In the genomic region with DNA sequence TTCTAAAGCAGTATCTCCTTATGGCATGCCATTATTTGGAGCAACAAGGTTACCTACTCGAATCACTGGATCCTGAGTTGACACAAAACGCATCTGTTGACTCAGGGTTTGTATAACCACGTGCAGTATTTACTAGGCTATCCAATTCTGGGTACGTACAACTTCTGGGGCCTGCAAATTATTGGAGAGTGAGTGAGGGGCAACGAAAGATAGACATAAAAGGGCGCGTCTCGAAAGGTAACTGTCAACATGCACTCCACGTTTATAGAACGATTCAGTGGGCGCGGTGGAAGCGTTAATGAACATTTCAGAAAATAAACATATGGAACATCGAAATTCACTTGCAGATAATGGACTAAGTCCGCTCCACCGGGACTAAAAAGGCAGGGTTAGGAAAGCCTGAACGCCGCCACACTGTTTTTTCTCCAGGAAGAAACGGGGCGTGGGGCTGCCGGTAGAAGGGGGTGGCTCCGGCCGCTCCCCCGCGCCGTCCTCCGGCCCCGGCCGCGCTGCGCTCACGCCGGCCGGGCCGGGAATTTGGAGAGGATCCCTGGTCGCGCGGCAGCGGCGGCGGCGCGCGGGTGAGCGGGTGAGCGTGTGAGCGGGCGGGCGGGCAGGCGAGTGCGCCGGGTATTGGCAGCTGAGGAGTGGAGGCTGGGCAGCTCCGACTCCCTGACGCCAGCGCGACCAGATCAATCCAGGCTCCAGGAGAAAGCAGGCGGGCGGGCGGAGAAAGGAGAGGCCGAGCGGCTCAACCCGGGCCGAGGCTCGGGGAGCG, we compare ENCODE assay signal across 8 cellular contexts. TPM values are rescaled to one million over a fixed set of nuclear protein-coding genes. Genes with fewer than 3 reads are reported as not detected.
A peak's percentile ranks its signal among the peaks of the same experiment; 100 is the strongest.
DNase-seq lines count a peak whose midpoint lies in the region; ATAC-seq and TF ChIP-seq lines count a peak whose summit lies in the region.

Gene SMAD1, plus strand, starts transcription at position 690 of the 778 bp plus-strand sequence. CDS start 32,761 bp downstream, outside the sequence.

- POLR2A ChIA-PET in naive thymus-derived CD8-positive, alpha-beta T cell (lab: Charles Lee): no interaction called here

- H3K27me3 Mint-ChIP-seq in activated T-helper 2 cell treated with anti-CD3 and anti-CD28 coated beads, Interferon-gamma antibody, Interleukin-2, Interleukin-4, amounts not matched to agents 10 μg/mL and 5 μg/mL and 100 μg/mL, durations not matched to agents 14 hours and 24 hours and 36 hours (ENCODE audit: low read depth): peaks cover 30% of the 10 kb centered on the region
- H3K27me3 Mint-ChIP-seq in naive thymus-derived CD8-positive, alpha-beta T cell: peaks cover 23 to 36% (median 29%) of the 10 kb centered on the region in 5 donors

- H3K4me3 ChIP-seq in fibroblast of villous mesenchyme (ENCODE audit: low read depth, low read length): peak within 1 kb of the TSS; percentile 74

- TF ChIP-seq CTCF in fibroblast of villous mesenchyme (IDR thresholded peaks at IDR 0.05; ENCODE audit: insufficient read depth, low read depth, low read length): no peak

- intact Hi-C loops in activated T-helper 2 cell treated with anti-CD3 and anti-CD28 coated beads, Interferon-gamma antibody, Interleukin-2, Interleukin-4, amounts not matched to agents 10 μg/mL and 5 μg/mL and 100 μg/mL, durations not matched to agents 14 hours and 24 hours and 36 hours (cut with micrococcal nuclease): loop anchor here (5.0 to 10.0 kb wide), 5 partner anchors 233 to 973 kb away; partner anchors contain the start of gene ZNF827

- no peaks in the 10 kb centered on the region for H3K9me3 Mint-ChIP-seq in activated T-helper 2 cell treated with anti-CD3 and anti-CD28 coated beads, Interferon-gamma antibody, Interleukin-2, Interleukin-4, amounts not matched to agents 10 μg/mL and 5 μg/mL and 100 μg/mL, durations not matched to agents 14 hours and 24 hours and 36 hours
- H3K9me3 Mint-ChIP-seq in naive thymus-derived CD8-positive, alpha-beta T cell: peaks cover 0 to 5% (median 0%) of the 10 kb centered on the region in 9 donors

- DNase-seq in C1 segment of cervical spinal cord (lab: John Stamatoyannopoulos, UW): peak in 13 of 14 donors; percentile 10 to 83 (median 77)
- peak; percentile 46 for DNase-seq in GM19238 (ENCODE audit: insufficient read length, low spot score)
- peak; percentile 83 for DNase-seq in NCI-H82 (lab: John Stamatoyannopoulos, UW)
- peak; percentile 28 for DNase-seq in activated T-helper 2 cell treated with anti-CD3 and anti-CD28 coated beads, Interferon-gamma antibody, Interleukin-2, Interleukin-4, amounts not matched to agents 10 μg/mL and 5 μg/mL and 100 μg/mL, durations not matched to agents 14 hours and 24 hours and 36 hours (ENCODE audit: low spot score)
- DNase-seq in fibroblast of villous mesenchyme (ENCODE audit: low read depth): peak; percentile 85
- DNase-seq in naive thymus-derived CD8-positive, alpha-beta T cell: peak in 3 of 10 donors; percentile 10 to 25 (median 18)
- DNase-seq in superior temporal gyrus (ENCODE audit: extremely low spot score): peak; percentile 74

- peak within 1 kb of the TSS; percentile 81 for H3K27ac Mint-ChIP-seq in activated T-helper 2 cell treated with anti-CD3 and anti-CD28 coated beads, Interferon-gamma antibody, Interleukin-2, Interleukin-4, amounts not matched to agents 10 μg/mL and 5 μg/mL and 100 μg/mL, durations not matched to agents 14 hours and 24 hours and 36 hours
- peak within 1 kb of the TSS in 3 of 10 donors; percentile 0 to 44 (median 13) for H3K27ac Mint-ChIP-seq in naive thymus-derived CD8-positive, alpha-beta T cell

- peaks cover 7% of the 10 kb centered on the region for H3K36me3 Mint-ChIP-seq in activated T-helper 2 cell treated with anti-CD3 and anti-CD28 coated beads, Interferon-gamma antibody, Interleukin-2, Interleukin-4, amounts not matched to agents 10 μg/mL and 5 μg/mL and 100 μg/mL, durations not matched to agents 14 hours and 24 hours and 36 hours (ENCODE audit: low read depth)
- no peaks in the 10 kb centered on the region for H3K36me3 Mint-ChIP-seq in naive thymus-derived CD8-positive, alpha-beta T cell

- peak within 1 kb of the TSS; percentile 83 for H3K4me3 Mint-ChIP-seq in activated T-helper 2 cell treated with anti-CD3 and anti-CD28 coated beads, Interferon-gamma antibody, Interleukin-2, Interleukin-4, amounts not matched to agents 10 μg/mL and 5 μg/mL and 100 μg/mL, durations not matched to agents 14 hours and 24 hours and 36 hours (ENCODE audit: low read depth)
- H3K4me3 Mint-ChIP-seq in naive thymus-derived CD8-positive, alpha-beta T cell: peak within 1 kb of the TSS in 9 of 10 donors; percentile 64 to 85 (median 80)

- peak; percentile 60 for ATAC-seq in HG03354 (IDR thresholded peaks at IDR 0.05; ENCODE audit: poor library complexity, severe bottlenecking, unreplicated experiment)
- ATAC-seq in naive thymus-derived CD8-positive, alpha-beta T cell: peak; percentile 39 to 53

- peaks cover 13% of the 10 kb centered on the region for H3K4me1 Mint-ChIP-seq in activated T-helper 2 cell treated with anti-CD3 and anti-CD28 coated beads, Interferon-gamma antibody, Interleukin-2, Interleukin-4, amounts not matched to agents 10 μg/mL and 5 μg/mL and 100 μg/mL, durations not matched to agents 14 hours and 24 hours and 36 hours (ENCODE audit: low read depth)
- peaks cover 5 to 12% (median 8%) of the 10 kb centered on the region in 4 donors for H3K4me1 Mint-ChIP-seq in naive thymus-derived CD8-positive, alpha-beta T cell

RNA-seq across cellular contexts. Expression of gene SMAD1, which starts in this region (rescaled TPM):
- 5.8 and 7.5 TPM in 2 replicates for total RNA-seq in activated T-helper 2 cell treated with anti-CD3 and anti-CD28 coated beads, Interferon-gamma antibody, Interleukin-2, Interleukin-4, amounts not matched to agents 10 μg/mL and 5 μg/mL and 100 μg/mL, durations not matched to agents 14 hours and 24 hours and 36 hours
- 33.2 and 33.8 TPM in 2 replicates for total RNA-seq in fibroblast of villous mesenchyme
- total RNA-seq in naive thymus-derived CD8-positive, alpha-beta T cell: not detected
- polyA plus RNA-seq in naive thymus-derived CD8-positive, alpha-beta T cell: under 1 TPM; 0.34 to 0.73 (median 0.67) TPM

Comparison
In these comparisons a context has a peak if more than half of its experiments do, and no peak if none do; other contexts are left out.
1. Peak in ATAC-seq in naive thymus-derived CD8-positive, alpha-beta T cell; RNA of the gene not detected or under 1 TPM.